ENCODE assay signal across 11 cellular contexts in the genomic region with DNA sequence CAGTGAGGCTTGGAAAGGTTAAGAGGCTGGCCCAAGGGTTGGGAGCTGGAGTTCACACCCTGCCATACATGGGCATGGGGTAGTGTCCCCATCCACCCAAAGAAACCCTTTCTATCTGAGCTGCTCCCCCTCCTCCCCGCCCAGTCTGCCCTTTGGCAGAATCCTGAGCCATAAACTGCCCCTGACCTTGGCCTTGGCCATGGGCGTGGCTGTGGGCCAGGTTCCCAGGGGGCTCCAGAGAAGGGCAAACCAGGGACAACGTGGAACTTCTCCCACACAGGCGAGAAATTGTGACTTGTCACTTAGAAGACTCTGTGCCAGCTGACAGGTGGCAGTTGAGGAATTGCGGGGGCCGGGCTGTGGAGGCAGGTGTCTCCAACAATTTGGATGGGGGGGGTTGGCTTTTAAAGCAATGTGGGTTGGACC. TPM values are rescaled to one million over a fixed set of nuclear protein-coding genes. Genes with fewer than 3 reads are reported as not detected.
DNase-seq lines count a peak whose midpoint lies in the region; ATAC-seq, FAIRE-seq and TF ChIP-seq lines count a peak whose summit lies in the region.
"Had no signal": no experiment of that assay in that cellular context is flagged by ENCODE, and none has a peak within 500 bp of the region (broad histone marks: within the 10 kb centered on the region; RNA-seq: fewer than 3 reads in every experiment).

No MANE protein-coding gene starts in this region.

- H3K79me2 ChIP-seq in HepG2 (ENCODE audit: insufficient read depth, low read length), result no peaks in the 10 kb centered on the region

- H3K4me3 ChIP-seq in HepG2 (replicated peaks in 1 of 3; ENCODE audit: insufficient read depth in 1 of 3, low read depth in 2 of 3, low read length in 3 of 3), result no peak overlapping the region
- H3K4me3 ChIP-seq in thyroid gland (replicated peaks in 1 of 3), result no peak overlapping the region
- H3K4me3 ChIP-seq: adrenal gland, SK-N-MC had no signal

- TF ChIP-seq POLR2A in HepG2 (IDR thresholded peaks at IDR 0.05; ENCODE audit: insufficient read depth in 1 of 2, low read depth in 2 of 2, low read length in 2 of 2) (no peak), thyroid gland (IDR thresholded peaks at IDR 0.05) (no peak)

- in situ Hi-C loops in HepG2 (cut with HindIII; ENCODE audit: extremely low pct_ligation_motif_present, low pct_unique_long_range_greater_than_20kb), result no loop called here

- H3K9me3 ChIP-seq in HepG2 (ENCODE audit: low read length) (no peaks in the 10 kb centered on the region), thyroid gland (no peaks in the 10 kb centered on the region)
- H3K9me3 ChIP-seq: adrenal gland had no signal

- H3K27me3 Mint-ChIP-seq in activated naive CD4-positive, alpha-beta T cell treated with anti-CD3 and anti-CD28 coated beads, Interleukin-2, amount 10 ng/mL, durations not matched to agents 7 days and 5 days, result peaks cover 4% of the 10 kb centered on the region

- BruUV-seq in HepG2 (replicated peaks; lab: Mats Ljungman, UMichigan), result no TSS peak

- no peaks in the 10 kb centered on the region for H3K36me3 ChIP-seq in HepG2 (replicated peaks in 1 of 2; ENCODE audit: control insufficient read depth in 1 of 2, insufficient read depth in 2 of 2, low read length in 2 of 2)
- no peaks in the 10 kb centered on the region for H3K36me3 ChIP-seq in thyroid gland
- H3K36me3 ChIP-seq: adrenal gland had no signal

- POLR2A ChIA-PET in HepG2 (lab: Yijun Ruan, JAX), result interaction anchor here (0.6 kb wide), 1 partner anchor 772 kb away, joined by 4 read pairs; no protein-coding TSS in a partner anchor

- peaks cover 17 to 37% of the 10 kb centered on the region in 2 experiments for H3K27me3 ChIP-seq in HepG2 (ENCODE audit: control insufficient read depth in 1 of 2, insufficient read depth in 2 of 2, low read length in 2 of 2)
- H3K27me3 ChIP-seq in thyroid gland, result no peaks in the 10 kb centered on the region
- H3K27me3 ChIP-seq: adrenal gland had no signal

- no peak overlapping the region for H3K4me2 ChIP-seq in HepG2 (ENCODE audit: low read depth, low read length)

- H3K27ac ChIP-seq in HepG2 (ENCODE audit: extremely low read length, insufficient read depth, low read length) (no peak overlapping the region), thyroid gland (peak overlapping the region in 2 of 3 donors; percentile 29 to 56)
- H3K27ac ChIP-seq: SK-N-MC had no signal

- no peaks in the 10 kb centered on the region for H3K9me3 Mint-ChIP-seq in activated naive CD4-positive, alpha-beta T cell treated with anti-CD3 and anti-CD28 coated beads, Interleukin-2, amount 10 ng/mL, durations not matched to agents 7 days and 5 days

- H3K27ac Mint-ChIP-seq in activated naive CD4-positive, alpha-beta T cell treated with anti-CD3 and anti-CD28 coated beads, Interleukin-2, amount 10 ng/mL, durations not matched to agents 7 days and 5 days, result peak overlapping the region; percentile 99

- peaks cover 77% of the 10 kb centered on the region for H3K4me1 ChIP-seq in HepG2 (ENCODE audit: insufficient read depth, low read length)
- peaks cover 0 to 12% of the 10 kb centered on the region in 2 donors for H3K4me1 ChIP-seq in thyroid gland

- H3K36me3 Mint-ChIP-seq in activated naive CD4-positive, alpha-beta T cell treated with anti-CD3 and anti-CD28 coated beads, Interleukin-2, amount 10 ng/mL, durations not matched to agents 7 days and 5 days, result peaks cover 72% of the 10 kb centered on the region

- ATAC-seq in HepG2, result no peak
- ATAC-seq in HG03045 (IDR thresholded peaks at IDR 0.05; ENCODE audit: unreplicated experiment), result no peak
- ATAC-seq in GM19395 (IDR thresholded peaks at IDR 0.05; ENCODE audit: unreplicated experiment), result no peak

- WGBS in HepG2 (ENCODE audit: low lambda C conversion rate), result 33% methylated on average over 6 of the region's 6 CpGs
- WGBS in thyroid gland, 2 donors, result 67 to 76% methylated on average over 4 to 6 of the region's 6 CpGs

- H3K4me3 Mint-ChIP-seq in activated naive CD4-positive, alpha-beta T cell treated with anti-CD3 and anti-CD28 coated beads, Interleukin-2, amount 10 ng/mL, durations not matched to agents 7 days and 5 days, result peak overlapping the region; percentile 97

- peak; percentile 23 for DNase-seq in activated T-cell treated with anti-CD3 and anti-CD28 coated beads, Interleukin-2, amount 50 U/mL, for 1 hour
- DNase-seq in activated T-cell treated with anti-CD3 and anti-CD28 coated beads for 4 hours, result no peak
- no peak for DNase-seq in activated naive CD4-positive, alpha-beta T cell treated with anti-CD3 and anti-CD28 coated beads, Interleukin-2, amount 10 ng/mL, durations not matched to agents 7 days and 5 days
- DNase-seq in HepG2 (ENCODE audit: low spot score), result no peak
- no peak for DNase-seq in thyroid gland
- DNase-seq in cortex of kidney (lab: John Stamatoyannopoulos, UW), result no peak
- DNase-seq: adrenal gland, NCI-H1436 treated with DMSO at 0.1 percent for 48 hours had no signal

- no peak overlapping the region for H3K9ac ChIP-seq in HepG2 (ENCODE audit: insufficient read depth, low read depth, low read length)

- H2AFZ ChIP-seq in HepG2 (ENCODE audit: low read length), result no peak overlapping the region

- CTCF ChIA-PET in activated naive CD4-positive, alpha-beta T cell treated with anti-CD3 and anti-CD28 coated beads, Interleukin-2, amount 10 ng/mL, durations not matched to agents 7 days and 5 days (lab: Charles Lee), result interaction anchor here (1.0 to 6.4 kb wide), 3 partner anchors 10 to 19 kb away, joined by 4 to 36 read pairs (median 8); no protein-coding TSS in a partner anchor
- CTCF ChIA-PET in HepG2 (lab: Yijun Ruan, JAX; ENCODE audit: low intra/inter-chr PET ratio, low total read pairs), result no interaction called here

- intact Hi-C loops in HepG2 (cut with micrococcal nuclease; ENCODE audit: unreplicated experiment), result loop anchor here (10.0 kb wide), 1 partner anchor 53 kb away; no protein-coding TSS in a partner anchor
- intact Hi-C loops in thyroid gland (cut with DNase I), result no loop called here

- TF ChIP-seq CTCF in HepG2 (CRISPR knock-in tag; IDR thresholded peaks at IDR 0.05) (no peak), thyroid gland (IDR thresholded peaks at IDR 0.05) (no peak)

- TF ChIP-seq RAD21 in HepG2 (CRISPR knock-in tag; IDR thresholded peaks at IDR 0.05), result no peak

- H4K20me1 ChIP-seq in HepG2 (ENCODE audit: insufficient read depth, low read length), result no peaks in the 10 kb centered on the region

- FAIRE-seq in HepG2 (lab: Jason Lieb, UNC), result no peak

- TF ChIP-seq EP300 in HepG2 (IDR thresholded peaks at IDR 0.05; ENCODE audit: low read depth in 2 of 2, low read length in 2 of 2) (no peak), HepG2 (CRISPR knock-in tag; IDR thresholded peaks at IDR 0.05; ENCODE audit: borderline replicate concordance) (no peak)

- H3K4me1 Mint-ChIP-seq in activated naive CD4-positive, alpha-beta T cell treated with anti-CD3 and anti-CD28 coated beads, Interleukin-2, amount 10 ng/mL, durations not matched to agents 7 days and 5 days, result peaks cover 52% of the 10 kb centered on the region

RNA-seq across cellular contexts. Expression of gene FAM78A, which starts 4.8 kb away (rescaled TPM):
- total RNA-seq in HepG2 (2016; rRNA removed; fragmentation: Illumina TruSeq; extraction: Trizol), result 0.14 and 0.18 TPM in 2 replicates
- not detected in 2 replicates for total RNA-seq in HepG2 (2016; cell fraction: cytosol; rRNA removed; fragmentation: Illumina TruSeq; extraction: Trizol; ENCODE audit: low read depth)
- 0.15 and 0.26 TPM in 2 replicates for total RNA-seq in HepG2 (2016; cell fraction: insoluble cytoplasmic fraction; rRNA removed; fragmentation: Illumina TruSeq; extraction: Trizol)
- total RNA-seq in HepG2 (2016; cell fraction: membrane; rRNA removed; fragmentation: Illumina TruSeq; extraction: Trizol), result 0.15 TPM in 1 of 2 replicates, not detected in the other
- total RNA-seq in HepG2 (2016; cell fraction: nucleus; rRNA removed; fragmentation: Illumina TruSeq; extraction: Trizol), result 0.50 and 0.68 TPM in 2 replicates
- polyA plus RNA-seq in HepG2 (2011; rRNA removed), result 0.51 and 0.62 TPM in 2 replicates
- 0.37 and 0.43 TPM in 2 replicates for polyA plus RNA-seq in HepG2 (2011; cell fraction: cytosol; rRNA removed)
- polyA plus RNA-seq in HepG2 (2011; cell fraction: nucleus; rRNA removed), result 0.63 and 0.69 TPM in 2 replicates
- polyA plus RNA-seq in HepG2 (2012), result 0.25 and 0.30 TPM in 2 replicates
- 0.03 and 0.11 TPM in 2 replicates for polyA plus RNA-seq in HepG2 (2016; cell fraction: cytosol; fragmentation: Illumina TruSeq; extraction: Trizol; ENCODE audit: low read depth)
- polyA plus RNA-seq in HepG2 (2016; cell fraction: insoluble cytoplasmic fraction; fragmentation: Illumina TruSeq; extraction: Trizol; ENCODE audit: low read depth), result 0.12 and 0.21 TPM in 2 replicates
- polyA plus RNA-seq in HepG2 (2016; cell fraction: membrane; fragmentation: Illumina TruSeq; extraction: Trizol; ENCODE audit: low read depth), result 0.07 and 0.10 TPM in 2 replicates
- polyA plus RNA-seq in HepG2 (2016; cell fraction: nucleus; fragmentation: Illumina TruSeq; extraction: Trizol; ENCODE audit: insufficient read depth, low read depth), result 0.11 and 0.22 TPM in 2 replicates
- 0.62 and 23.9 TPM in 2 replicates for polyA minus RNA-seq in HepG2 (2011; rRNA and poly(A)+ RNA removed; ENCODE audit: low replicate concordance)
- polyA minus RNA-seq in HepG2 (2011; cell fraction: cytosol; rRNA and poly(A)+ RNA removed), result 0.26 and 0.49 TPM in 2 replicates
- 0.12 and 0.13 TPM in 2 replicates for polyA minus RNA-seq in HepG2 (2011; cell fraction: nucleus; rRNA and poly(A)+ RNA removed)
- 1 to 10 TPM; 1.1 to 3.4 (median 1.6) TPM for total RNA-seq in thyroid gland

RNA-seq across cellular contexts. Expression of gene PLPP7, which starts 18.0 kb away (rescaled TPM):
- total RNA-seq in HepG2 (2016; rRNA removed; fragmentation: Illumina TruSeq; extraction: Trizol) (0.66 and 1.2 TPM in 2 replicates), thyroid gland (1 to 10 TPM; 1.1 to 2.9 (median 2.7) TPM)
- total RNA-seq in HepG2 (2016; cell fraction: cytosol; rRNA removed; fragmentation: Illumina TruSeq; extraction: Trizol; ENCODE audit: low read depth), result 1.1 TPM in 2 replicates
- 0.85 and 1.0 TPM in 2 replicates for total RNA-seq in HepG2 (2016; cell fraction: insoluble cytoplasmic fraction; rRNA removed; fragmentation: Illumina TruSeq; extraction: Trizol)
- 1.7 TPM in 2 replicates for total RNA-seq in HepG2 (2016; cell fraction: membrane; rRNA removed; fragmentation: Illumina TruSeq; extraction: Trizol)
- total RNA-seq in HepG2 (2016; cell fraction: nucleus; rRNA removed; fragmentation: Illumina TruSeq; extraction: Trizol), result 0.28 and 1.4 TPM in 2 replicates
- polyA plus RNA-seq in HepG2 (2011; rRNA removed), result 0.33 and 0.67 TPM in 2 replicates
- 0.47 and 1.0 TPM in 2 replicates for polyA plus RNA-seq in HepG2 (2011; cell fraction: cytosol; rRNA removed)
- 0.66 and 0.87 TPM in 2 replicates for polyA plus RNA-seq in HepG2 (2011; cell fraction: nucleus; rRNA removed)
- 0.69 and 0.78 TPM in 2 replicates for polyA plus RNA-seq in HepG2 (2012)
- 1.2 and 1.6 TPM in 2 replicates for polyA plus RNA-seq in HepG2 (2016; cell fraction: cytosol; fragmentation: Illumina TruSeq; extraction: Trizol; ENCODE audit: low read depth)
- 0.74 and 0.82 TPM in 2 replicates for polyA plus RNA-seq in HepG2 (2016; cell fraction: insoluble cytoplasmic fraction; fragmentation: Illumina TruSeq; extraction: Trizol; ENCODE audit: low read depth)
- 1.7 TPM in 2 replicates for polyA plus RNA-seq in HepG2 (2016; cell fraction: membrane; fragmentation: Illumina TruSeq; extraction: Trizol; ENCODE audit: low read depth)
- 0.56 and 0.57 TPM in 2 replicates for polyA plus RNA-seq in HepG2 (2016; cell fraction: nucleus; fragmentation: Illumina TruSeq; extraction: Trizol; ENCODE audit: insufficient read depth, low read depth)
- polyA minus RNA-seq in HepG2 (2011; rRNA and poly(A)+ RNA removed; ENCODE audit: low replicate concordance), result 0.16 and 1.9 TPM in 2 replicates
- polyA minus RNA-seq in HepG2 (2011; cell fraction: cytosol; rRNA and poly(A)+ RNA removed), result 0.70 and 0.79 TPM in 2 replicates
- 0.52 and 1.1 TPM in 2 replicates for polyA minus RNA-seq in HepG2 (2011; cell fraction: nucleus; rRNA and poly(A)+ RNA removed)
